Comparison of ENCODE assay signal across 19 cellular contexts in genomic region chr5:120239076-120239475, GRCh38.
"Had no signal": no experiment of that assay in that cellular context is flagged by ENCODE, and none has a peak within 500 bp of the region (broad histone marks: within the 10 kb centered on the region; RNA-seq: fewer than 3 reads in every experiment).

No MANE protein-coding gene starts in this region.

- H3K9me3 ChIP-seq: gastroesophageal sphincter, sigmoid colon, upper lobe of left lung had no signal

- H3K27ac ChIP-seq: cardiac muscle cell, dorsolateral prefrontal cortex, epithelial cell of prostate, gastroesophageal sphincter, heart left ventricle, left ventricle myocardium inferior, sigmoid colon, thoracic aorta, upper lobe of left lung had no signal

- DNase-seq: activated CD4-positive, alpha-beta T cell treated with anti-CD3 and anti-CD28 coated beads for 36 hours; activated CD4-positive, alpha-beta T cell treated with anti-CD3 and anti-CD28 coated beads, Interleukin-2, amount 50 U/mL, for 48 hours; activated gamma-delta T cell; dorsolateral prefrontal cortex; heart left ventricle; kidney glomerular epithelial cell; left ventricle myocardium inferior; mammary epithelial cell; occipital lobe; posterior cingulate gyrus; sigmoid colon; stimulated activated naive B cell treated with anti-CD40 and anti-IgM and Interleukin-4, amounts not matched to agents 10 μg/mL and 1 μg/mL and 100 μg/mL, for 72 hours; upper lobe of left lung had no signal

- H3K4me3 Mint-ChIP-seq: activated CD4-positive, alpha-beta T cell treated with anti-CD3 and anti-CD28 coated beads for 36 hours; stimulated activated naive B cell treated with anti-CD40 and anti-IgM and Interleukin-4, amounts not matched to agents 10 μg/mL and 1 μg/mL and 100 μg/mL, for 72 hours; WTC11 had no signal

- H3K4me1 ChIP-seq: gastroesophageal sphincter, left ventricle myocardium inferior, sigmoid colon, upper lobe of left lung had no signal

- H3K27ac Mint-ChIP-seq: activated CD4-positive, alpha-beta T cell treated with anti-CD3 and anti-CD28 coated beads for 36 hours; activated naive CD4-positive, alpha-beta T cell treated with anti-CD3 and anti-CD28 coated beads, Interleukin-2, amount 50 U/mL, for 72 hours; stimulated activated naive B cell treated with anti-CD40 and anti-IgM and Interleukin-4, amounts not matched to agents 10 μg/mL and 1 μg/mL and 100 μg/mL, for 72 hours; WTC11 had no signal

- H3K4me1 Mint-ChIP-seq: activated CD4-positive, alpha-beta T cell treated with anti-CD3 and anti-CD28 coated beads for 36 hours had no signal

- H3K36me3 ChIP-seq: cardiac muscle cell, gastroesophageal sphincter, heart left ventricle, left ventricle myocardium inferior, sigmoid colon, thoracic aorta, upper lobe of left lung had no signal

- ATAC-seq: activated CD4-positive, alpha-beta T cell treated with anti-CD3 and anti-CD28 coated beads for 36 hours; activated naive CD4-positive, alpha-beta T cell treated with anti-CD3 and anti-CD28 coated beads, Interleukin-2, amount 50 U/mL, for 72 hours; gastroesophageal sphincter; heart left ventricle; stimulated activated naive B cell treated with anti-CD40 and anti-IgM and Interleukin-4, amounts not matched to agents 10 μg/mL and 1 μg/mL and 100 μg/mL, for 72 hours; WTC11 had no signal

- H3K9me3 Mint-ChIP-seq: WTC11 had no signal

- H3K36me3 Mint-ChIP-seq: activated naive CD4-positive, alpha-beta T cell treated with anti-CD3 and anti-CD28 coated beads, Interleukin-2, amount 50 U/mL, for 72 hours; stimulated activated naive B cell treated with anti-CD40 and anti-IgM and Interleukin-4, amounts not matched to agents 10 μg/mL and 1 μg/mL and 100 μg/mL, for 72 hours; WTC11 had no signal

- H3K4me3 ChIP-seq: cardiac muscle cell, dorsolateral prefrontal cortex, gastroesophageal sphincter, heart left ventricle, left ventricle myocardium inferior, sigmoid colon, thoracic aorta, upper lobe of left lung had no signal

- H3K27me3 ChIP-seq: cardiac muscle cell, gastroesophageal sphincter, heart left ventricle, sigmoid colon, upper lobe of left lung had no signal

- H3K27me3 Mint-ChIP-seq: activated CD4-positive, alpha-beta T cell treated with anti-CD3 and anti-CD28 coated beads for 36 hours; stimulated activated naive B cell treated with anti-CD40 and anti-IgM and Interleukin-4, amounts not matched to agents 10 μg/mL and 1 μg/mL and 100 μg/mL, for 72 hours had no signal
